ENCODE assay signal across 8 cellular contexts in genomic region chr16:10945065-10945787, GRCh38. TPM values are rescaled to one million over a fixed set of nuclear protein-coding genes. Genes with fewer than 3 reads are reported as not detected.
DNase-seq lines count a peak whose midpoint lies in the region; ATAC-seq and TF ChIP-seq lines count a peak whose summit lies in the region.

No MANE protein-coding gene starts in this region.

- no peaks in the 10 kb centered on the region for H3K27me3 Mint-ChIP-seq in T-helper 2 cell treated with Interferon-gamma antibody and Interleukin-4, amounts not matched to agents 5 μg/mL and 100 μg/mL, for 36 hours (ENCODE audit: low read depth)
- H3K27me3 Mint-ChIP-seq in activated naive CD8-positive, alpha-beta T cell = no peaks in the 10 kb centered on the region

- H3K36me3 Mint-ChIP-seq in T-helper 2 cell treated with Interferon-gamma antibody and Interleukin-4, amounts not matched to agents 5 μg/mL and 100 μg/mL, for 36 hours (ENCODE audit: low read depth) = no peaks in the 10 kb centered on the region
- H3K36me3 Mint-ChIP-seq in activated naive CD8-positive, alpha-beta T cell = peaks cover 4% of the 10 kb centered on the region

- no peaks in the 10 kb centered on the region for H3K36me3 ChIP-seq in testis (ENCODE audit: low read depth, missing control alignments)

- no peak for TF ChIP-seq POLR2A in testis (IDR thresholded peaks at IDR 0.05)

- peak overlapping the region; percentile 79 for H3K4me3 Mint-ChIP-seq in T-helper 2 cell treated with Interferon-gamma antibody and Interleukin-4, amounts not matched to agents 5 μg/mL and 100 μg/mL, for 36 hours
- H3K4me3 Mint-ChIP-seq in activated naive CD8-positive, alpha-beta T cell = peak overlapping the region; percentile 92

- no peaks in the 10 kb centered on the region for H3K9me3 Mint-ChIP-seq in T-helper 2 cell treated with Interferon-gamma antibody and Interleukin-4, amounts not matched to agents 5 μg/mL and 100 μg/mL, for 36 hours
- H3K9me3 Mint-ChIP-seq in activated naive CD8-positive, alpha-beta T cell (ENCODE audit: low read depth) = no peaks in the 10 kb centered on the region

- no peak for ATAC-seq in HG03175 (IDR thresholded peaks at IDR 0.05; ENCODE audit: unreplicated experiment)

- DNase-seq in T-helper 2 cell treated with Interferon-gamma antibody and Interleukin-4, amounts not matched to agents 5 μg/mL and 100 μg/mL, for 36 hours (ENCODE audit: low spot score) = no peak
- DNase-seq in T-helper 2 cell (no peak), kidney glomerular epithelial cell (lab: John Stamatoyannopoulos, UW) (peak; percentile 10), testis (no peak), HCEC 1CT (no peak), HuH-7 (ENCODE audit: low spot score) (no peak)

- peak overlapping the region; percentile 88 to 100 for H3K4me3 ChIP-seq in testis

- 23 to 28% methylated on average over 14 of the region's 14 CpGs for WGBS in testis, 2 donors

- peak overlapping the region in 1 of 2 donors; percentile 80 for H3K27ac ChIP-seq in testis

- peaks cover 49% of the 10 kb centered on the region for H3K4me1 Mint-ChIP-seq in T-helper 2 cell treated with Interferon-gamma antibody and Interleukin-4, amounts not matched to agents 5 μg/mL and 100 μg/mL, for 36 hours (ENCODE audit: low read depth)
- peaks cover 65% of the 10 kb centered on the region for H3K4me1 Mint-ChIP-seq in activated naive CD8-positive, alpha-beta T cell (ENCODE audit: low read depth)

- intact Hi-C loops in testis (cut with DNase I; ENCODE audit: low total_unique reads) = no loop called here

- no peaks in the 10 kb centered on the region for H3K27me3 ChIP-seq in testis

- H3K27ac Mint-ChIP-seq in T-helper 2 cell treated with Interferon-gamma antibody and Interleukin-4, amounts not matched to agents 5 μg/mL and 100 μg/mL, for 36 hours = peak overlapping the region; percentile 66
- H3K27ac Mint-ChIP-seq in activated naive CD8-positive, alpha-beta T cell = peak overlapping the region; percentile 78

- no peaks in the 10 kb centered on the region for H3K9me3 ChIP-seq in testis

- peaks cover 53% of the 10 kb centered on the region for H3K4me1 ChIP-seq in testis

- TF ChIP-seq CTCF in testis (IDR thresholded peaks at IDR 0.05) = no peak

RNA-seq across cellular contexts. Expression of gene CLEC16A, which starts 0.9 kb away (rescaled TPM):
- 100 to 1,000 TPM in 1 of 2 donors, 10 to 100 TPM in 1; 93.9 to 122 TPM for total RNA-seq in testis
- polyA plus RNA-seq in testis (ENCODE audit: insufficient read depth, low read depth, low replicate concordance) = 126 TPM

RNA-seq across cellular contexts. Expression of gene DEXI, which starts 3.0 kb away (rescaled TPM):
- 10 to 100 TPM; 39.0 to 57.4 TPM for total RNA-seq in testis
- polyA plus RNA-seq in testis (ENCODE audit: insufficient read depth, low read depth, low replicate concordance) = 30.0 TPM
